13 cellular contexts compared by ENCODE assay signal in the genomic region with DNA sequence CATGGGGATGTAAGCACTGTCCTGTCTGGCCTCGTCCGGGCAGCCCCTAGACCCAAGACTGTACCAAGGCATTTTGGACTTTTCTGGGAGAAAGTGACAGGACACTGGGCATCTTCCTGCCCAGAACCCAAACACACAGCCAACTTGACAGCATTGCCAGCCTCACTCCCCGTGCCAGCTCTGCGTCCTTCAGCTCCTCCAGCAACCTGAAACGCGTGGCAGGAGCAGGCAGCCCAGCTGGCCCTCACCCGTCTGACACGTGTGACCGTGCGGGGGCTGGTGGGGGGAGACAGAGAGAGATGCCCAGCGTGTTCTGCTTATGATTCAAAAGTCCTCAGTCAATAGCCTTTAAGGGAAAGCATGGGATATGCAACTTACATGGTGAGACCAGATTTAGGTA. TPM values are rescaled to one million over a fixed set of nuclear protein-coding genes. Genes with fewer than 3 reads are reported as not detected.
DNase-seq lines count a peak whose midpoint lies in the region; ATAC-seq and TF ChIP-seq lines count a peak whose summit lies in the region.
"Had no signal": no experiment of that assay in that cellular context is flagged by ENCODE, and none has a peak within 500 bp of the region (broad histone marks: within the 10 kb centered on the region; RNA-seq: fewer than 3 reads in every experiment).

No MANE protein-coding gene starts in this region.

- H3K4me2 ChIP-seq in mesenchymal stem cell (ENCODE audit: low read length, poor library complexity, severe bottlenecking): no peak overlapping the region

- peak overlapping the region; percentile 44 to 52 for H2BK12ac ChIP-seq in mesenchymal stem cell (ENCODE audit: low read length in 2 of 2)

- H3K27me3 Mint-ChIP-seq in endodermal cell (ENCODE audit: insufficient read depth): no peaks in the 10 kb centered on the region

- no peak overlapping the region for H2BK5ac ChIP-seq in mesenchymal stem cell (ENCODE audit: low read depth, low read length, poor library complexity, severe bottlenecking)

- 74 to 84% methylated on average over 6 to 11 of the region's 11 CpGs for WGBS in endodermal cell (ENCODE audit: insufficient coverage in 1 of 2, insufficient read length in 1 of 2), 2 experiments
- 82% methylated on average over 11 of the region's 11 CpGs for WGBS in mesenchymal stem cell

- TF ChIP-seq CTCF in endodermal cell (conservative IDR thresholded peaks at IDR 0.05): no peak

- H2AFZ ChIP-seq in mesenchymal stem cell (ENCODE audit: low read depth, low read length): no peak overlapping the region

- H3K36me3 ChIP-seq in endodermal cell (ENCODE audit: control insufficient read depth, insufficient read depth, low read length) (no peaks in the 10 kb centered on the region), mesenchymal stem cell (ENCODE audit: control insufficient read depth in 1 of 2, insufficient read depth in 2 of 2, low read depth in 1 of 2, low read length in 2 of 2) (no peaks in the 10 kb centered on the region)

- peak overlapping the region; percentile 66 for H4K8ac ChIP-seq in mesenchymal stem cell (ENCODE audit: low read length)

- H2AK5ac ChIP-seq in mesenchymal stem cell (ENCODE audit: low read length, severe bottlenecking): no peak overlapping the region

- peaks cover 24% of the 10 kb centered on the region for H3K4me1 Mint-ChIP-seq in endodermal cell

- no peak overlapping the region for H3K4me3 Mint-ChIP-seq in endodermal cell
- H3K4me3 Mint-ChIP-seq: natural killer cell had no signal

- H3K4me3 ChIP-seq in endodermal cell (ENCODE audit: low read length): no peak overlapping the region
- H3K4me3 ChIP-seq in mesenchymal stem cell (ENCODE audit: insufficient read depth in 1 of 2, low read depth in 1 of 2, low read length in 2 of 2): no peak overlapping the region

- no peak overlapping the region for H3K23ac ChIP-seq in mesenchymal stem cell (ENCODE audit: low read length in 2 of 2)

- H3K9ac ChIP-seq in endodermal cell (ENCODE audit: extremely low read depth, low read length, poor library complexity, severe bottlenecking): no peak overlapping the region
- H3K9ac ChIP-seq in mesenchymal stem cell (ENCODE audit: low read length): no peak overlapping the region

- no peaks in the 10 kb centered on the region for H3K79me1 ChIP-seq in mesenchymal stem cell (replicated peaks; ENCODE audit: low read length, poor library complexity, severe bottlenecking)

- no peak overlapping the region for H3K4ac ChIP-seq in mesenchymal stem cell (ENCODE audit: low read depth in 1 of 2, low read length in 2 of 2)

- no peak for ATAC-seq in GM21367 (IDR thresholded peaks at IDR 0.05; ENCODE audit: unreplicated experiment)
- ATAC-seq in HG03460 (IDR thresholded peaks at IDR 0.05; ENCODE audit: unreplicated experiment): no peak
- ATAC-seq: natural killer cell had no signal

- no peak overlapping the region for H2BK120ac ChIP-seq in mesenchymal stem cell (ENCODE audit: low read depth, low read length)

- H3K27ac Mint-ChIP-seq in endodermal cell: no peak overlapping the region
- H3K27ac Mint-ChIP-seq: natural killer cell had no signal

- H3K4me1 ChIP-seq in endodermal cell (ENCODE audit: control insufficient read depth, insufficient read depth, low read length) (peaks cover 7% of the 10 kb centered on the region), mesenchymal stem cell (ENCODE audit: control insufficient read depth, insufficient read depth, low read depth, low read length) (peaks cover 3% of the 10 kb centered on the region)

- no peaks in the 10 kb centered on the region for H3K9me3 Mint-ChIP-seq in endodermal cell
- H3K9me3 Mint-ChIP-seq: natural killer cell had no signal

- no peak overlapping the region for H2BK15ac ChIP-seq in mesenchymal stem cell (ENCODE audit: low read depth, poor library complexity, severe bottlenecking)

- H3K27ac ChIP-seq in endodermal cell (ENCODE audit: low read depth, low read length) (peak overlapping the region; percentile 24), mesenchymal stem cell (ENCODE audit: low read length, poor library complexity, severe bottlenecking) (no peak overlapping the region)
- H3K27ac ChIP-seq: 22Rv1 had no signal

- DNase-seq in DMS 273 (lab: John Stamatoyannopoulos, UW; ENCODE audit: unreplicated experiment): peak; percentile 43
- DNase-seq in DMS 273 treated with DMSO at 0.1 percent for 48 hours (lab: John Stamatoyannopoulos, UW): no peak
- DNase-seq in endodermal cell: no peak
- no peak for DNase-seq in mesenchymal stem cell
- no peak for DNase-seq in NCI-H2171 (lab: John Stamatoyannopoulos, UW)
- no peak for DNase-seq in HuH-7.5 (ENCODE audit: low spot score)
- DNase-seq: activated CD4-positive, CD25-positive, alpha-beta regulatory T cell; natural killer cell; NCI-H1930; small intestine had no signal

- H3K27me3 ChIP-seq in endodermal cell (ENCODE audit: control insufficient read depth, insufficient read depth, low read length, poor library complexity, severe bottlenecking) (no peaks in the 10 kb centered on the region), mesenchymal stem cell (ENCODE audit: control insufficient read depth in 1 of 2, insufficient read depth in 1 of 2, low read length in 2 of 2) (peaks cover 0 to 47% of the 10 kb centered on the region in 2 experiments)

- H3K9me3 ChIP-seq in endodermal cell (ENCODE audit: control insufficient read depth, low read length): no peaks in the 10 kb centered on the region
- no peaks in the 10 kb centered on the region for H3K9me3 ChIP-seq in mesenchymal stem cell (ENCODE audit: control insufficient read depth, low read length)

- H3K36me3 Mint-ChIP-seq in endodermal cell (ENCODE audit: low read depth): no peaks in the 10 kb centered on the region
- H3K36me3 Mint-ChIP-seq: natural killer cell had no signal

- peak overlapping the region; percentile 14 to 81 for H3K18ac ChIP-seq in mesenchymal stem cell (ENCODE audit: low read depth in 1 of 2, low read length in 2 of 2)

- H3K14ac ChIP-seq in mesenchymal stem cell (ENCODE audit: low read length in 2 of 2): peak overlapping the region in 1 of 2 experiments; percentile 0

- peak overlapping the region; percentile 80 for H4K91ac ChIP-seq in mesenchymal stem cell (ENCODE audit: low read length)

RNA-seq across cellular contexts. Expression of gene SLC29A3, which starts 50.3 kb away (rescaled TPM):
- total RNA-seq in endodermal cell: 10 to 100 TPM; 14.1 to 16.8 TPM
- polyA plus RNA-seq in endodermal cell (2013, experiment 1 of 2): 11.4 TPM
- 9.7 TPM for polyA plus RNA-seq in endodermal cell (2013, experiment 2 of 2)
- polyA plus RNA-seq in mesenchymal stem cell (2013, experiment 1 of 2): 2.4 TPM
- polyA plus RNA-seq in mesenchymal stem cell (2013, experiment 2 of 2): 2.1 TPM

RNA-seq across cellular contexts. Expression of gene UNC5B, which starts 56.4 kb away (rescaled TPM):
- total RNA-seq in endodermal cell: 10 to 100 TPM in 1 of 2 donors, 1 to 10 TPM in 1; 9.7 to 14.5 TPM
- polyA plus RNA-seq in endodermal cell (2013, experiment 1 of 2): 14.7 TPM
- 13.2 TPM for polyA plus RNA-seq in endodermal cell (2013, experiment 2 of 2)
- polyA plus RNA-seq in mesenchymal stem cell (2013, experiment 1 of 2): 40.6 TPM
- polyA plus RNA-seq in mesenchymal stem cell (2013, experiment 2 of 2): 38.6 TPM
